ENCODE assay signal across 8 cellular contexts in the genomic region with DNA sequence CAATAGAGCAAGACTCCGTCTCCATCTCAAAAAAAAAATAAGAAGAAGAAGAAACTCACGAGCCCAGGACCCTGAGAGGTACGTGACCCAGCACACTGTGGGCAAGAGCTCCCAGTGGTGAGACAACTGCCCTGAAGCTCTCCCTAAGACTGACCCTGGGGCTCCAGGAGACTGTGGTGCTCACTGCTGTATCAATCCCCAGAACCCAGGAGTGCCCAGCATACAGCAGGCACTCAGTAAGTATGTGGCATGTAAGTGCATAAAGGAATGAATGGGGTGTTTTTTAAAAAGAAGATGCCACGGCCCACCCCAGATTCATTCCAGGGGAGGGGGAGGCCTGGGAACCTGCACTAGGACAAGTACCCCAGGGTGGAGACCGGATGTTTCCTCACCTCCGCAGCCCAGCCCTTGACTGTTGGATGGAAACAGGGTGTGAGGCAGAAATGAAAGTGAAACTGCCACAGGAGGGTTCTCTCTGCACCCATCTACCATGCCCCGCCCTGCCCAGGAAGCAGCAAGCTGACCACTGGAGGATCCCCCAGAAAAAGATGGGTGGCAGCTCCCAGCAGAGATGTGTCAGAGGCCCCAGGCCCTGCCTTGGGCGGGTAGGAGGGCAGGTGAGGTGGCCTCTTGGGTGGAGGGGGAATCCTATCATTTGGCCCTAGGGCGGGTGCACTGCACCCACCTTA. TPM values are rescaled to one million over a fixed set of nuclear protein-coding genes. Genes with fewer than 3 reads are reported as not detected.
DNase-seq lines count a peak whose midpoint lies in the region; ATAC-seq and TF ChIP-seq lines count a peak whose summit lies in the region.

No MANE protein-coding gene starts in this region.

- H3K9ac ChIP-seq in fibroblast of lung (ENCODE audit: insufficient read depth, low read length), result no peak overlapping the region

- no peaks in the 10 kb centered on the region for H4K20me1 ChIP-seq in fibroblast of lung (ENCODE audit: control insufficient read depth, extremely low read depth, insufficient read depth, low read length)

- no peaks in the 10 kb centered on the region for H3K36me3 ChIP-seq in fibroblast of lung (ENCODE audit: control insufficient read depth, insufficient read depth, low read length)

- H3K4me2 ChIP-seq in fibroblast of lung (ENCODE audit: extremely low read depth, insufficient read depth, low read length), result peak overlapping the region; percentile 13

- DNase-seq in DMS153 treated with DMSO at 0.1 percent for 48 hours (lab: John Stamatoyannopoulos, UW; ENCODE audit: unreplicated experiment), result peak; percentile 42
- DNase-seq in GM20000 (ENCODE audit: low spot score), result peak; percentile 87
- peak; percentile 60 for DNase-seq in activated CD4-positive, alpha-beta T cell treated with anti-CD3 and anti-CD28 coated beads for 1 hour
- peak in 1 of 2 donors; percentile 20 for DNase-seq in fibroblast of lung (ENCODE audit: low read depth in 2 of 2)
- peak; percentile 76 for DNase-seq in stimulated activated CD8-positive, alpha-beta memory T cell treated with anti-CD3 and anti-CD28 coated beads, Interleukin-4, amount 100 ng/mL, for 48 hours
- DNase-seq in NCI-H2227 treated with DMSO at 0.1 percent for 48 hours (lab: John Stamatoyannopoulos, UW), result no peak
- no peak for DNase-seq in SK-N-DZ (ENCODE audit: low spot score)

- H3K79me2 ChIP-seq in fibroblast of lung (ENCODE audit: control insufficient read depth, insufficient read depth, low read length), result no peaks in the 10 kb centered on the region

- H3K9me3 ChIP-seq in fibroblast of lung (ENCODE audit: control insufficient read depth, insufficient read depth, low read depth, low read length), result no peaks in the 10 kb centered on the region

- H3K4me3 ChIP-seq in fibroblast of lung (replicated peaks in 1 of 4; ENCODE audit: control extremely low read depth in 1 of 4, insufficient read depth in 1 of 4, low read depth in 3 of 4, low read length in 4 of 4), result no peak overlapping the region

- H2AFZ ChIP-seq in fibroblast of lung (ENCODE audit: low read length), result no peak overlapping the region

- H3K27me3 ChIP-seq in fibroblast of lung (ENCODE audit: control insufficient read depth, insufficient read depth, low read length), result no peaks in the 10 kb centered on the region

- TF ChIP-seq CTCF in GM20000 (IDR thresholded peaks at IDR 0.05; ENCODE audit: extremely low read depth, missing control alignments) (no peak), fibroblast of lung (conservative IDR thresholded peaks at IDR 0.05 in 1 of 2, IDR thresholded peaks at IDR 0.05 in 1 of 2; ENCODE audit: low read depth in 1 of 2, low read length in 2 of 2) (no peak)

- peak; percentile 84 for ATAC-seq in HG03558 (IDR thresholded peaks at IDR 0.05; ENCODE audit: extremely low read depth, unreplicated experiment)

- no peaks in the 10 kb centered on the region for H3K4me1 ChIP-seq in fibroblast of lung (ENCODE audit: control insufficient read depth, extremely low read depth, insufficient read depth, low read length)

- no peak overlapping the region for H3K27ac ChIP-seq in fibroblast of lung (ENCODE audit: insufficient read depth, low read length)

RNA-seq across cellular contexts. Expression of gene ITPK1, which starts 12.2 kb away (rescaled TPM):
- total RNA-seq in fibroblast of lung, result 9.2 and 10.0 TPM in 2 replicates
- polyA plus RNA-seq in fibroblast of lung, result 23.1 and 26.0 TPM in 2 replicates
- polyA plus RNA-seq in fibroblast of lung (2012), result 16.5 and 25.5 TPM in 2 replicates
- polyA minus RNA-seq in fibroblast of lung (ENCODE audit: low replicate concordance), result 59.4 and 67.5 TPM in 2 replicates
- 32.3 and 42.2 TPM in 2 replicates for polyA plus RNA-seq in SK-N-DZ (2014; cell fraction: cytosol; rRNA removed)
- 16.4 and 32.0 TPM in 2 replicates for polyA plus RNA-seq in SK-N-DZ (2014; cell fraction: nucleus; rRNA removed)

Comparison
In these comparisons a context has a peak if more than half of its experiments do, and no peak if none do; other contexts are left out.
1. DNase-seq: peak in DMS153 treated with DMSO at 0.1 percent for 48 hours (single experiment), GM20000 (single experiment), activated CD4-positive, alpha-beta T cell treated with anti-CD3 and anti-CD28 coated beads for 1 hour (single experiment) and stimulated activated CD8-positive, alpha-beta memory T cell treated with anti-CD3 and anti-CD28 coated beads, Interleukin-4, amount 100 ng/mL, for 48 hours (single experiment); none in NCI-H2227 treated with DMSO at 0.1 percent for 48 hours (single experiment) and SK-N-DZ (single experiment).